ENCODE assay signal across 15 cellular contexts in genomic region chr15:59353994-59354951, GRCh38. TPM values are rescaled to one million over a fixed set of nuclear protein-coding genes. Genes with fewer than 3 reads are reported as not detected.
DNase-seq lines count a peak whose midpoint lies in the region; ATAC-seq, FAIRE-seq and TF ChIP-seq lines count a peak whose summit lies in the region.
"Had no signal": no experiment of that assay in that cellular context is flagged by ENCODE, and none has a peak within 500 bp of the region (broad histone marks: within the 10 kb centered on the region; RNA-seq: fewer than 3 reads in every experiment).

No MANE protein-coding gene starts in this region.

- H3K36me3 ChIP-seq in DOHH2 (ENCODE audit: control insufficient read depth, low read length), result no peaks in the 10 kb centered on the region
- H3K36me3 ChIP-seq in Loucy (ENCODE audit: insufficient read depth, low read length), result no peaks in the 10 kb centered on the region
- H3K36me3 ChIP-seq: BE2C, suprapubic skin had no signal

- peaks cover 60% of the 10 kb centered on the region for H3K4me1 ChIP-seq in DOHH2 (ENCODE audit: control insufficient read depth, low read length)
- peaks cover 15% of the 10 kb centered on the region for H3K4me1 ChIP-seq in Loucy (ENCODE audit: insufficient read depth, low read length, poor library complexity, severe bottlenecking)
- H3K4me1 ChIP-seq: BE2C had no signal

- H3K27me3 ChIP-seq in DOHH2 (ENCODE audit: control insufficient read depth, low read length) (no peaks in the 10 kb centered on the region), Loucy (ENCODE audit: insufficient read depth, low read length, poor library complexity, severe bottlenecking) (no peaks in the 10 kb centered on the region)
- H3K27me3 ChIP-seq: suprapubic skin had no signal

- H3K9ac ChIP-seq in Loucy (ENCODE audit: low read depth, low read length, poor library complexity, severe bottlenecking), result no peak overlapping the region

- H3F3A ChIP-seq in DOHH2 (ENCODE audit: control insufficient read depth, insufficient read depth) (no peaks in the 10 kb centered on the region), Loucy (ENCODE audit: low read depth) (no peaks in the 10 kb centered on the region)

- TF ChIP-seq CTCF in DOHH2 (IDR thresholded peaks at IDR 0.05; ENCODE audit: low read depth, low read length, poor library complexity, severe bottlenecking), result no peak
- no peak for TF ChIP-seq CTCF in Loucy (conservative IDR thresholded peaks at IDR 0.05; ENCODE audit: low read length)

- DNase-seq in T-helper 2 cell treated with Interferon-gamma antibody and Interleukin-4, amounts not matched to agents 5 μg/mL and 100 μg/mL, for 36 hours (ENCODE audit: low spot score), result no peak
- DNase-seq in memory B cell (ENCODE audit: low spot score in 2 of 2) (peak in 1 of 2 donors; percentile 28), frontal cortex (ENCODE audit: low spot score in 2 of 2) (no peak)
- DNase-seq in stimulated activated CD4-positive, alpha-beta T cell treated with anti-CD3 and anti-CD28 coated beads, Interleukin-12 subunit alpha, Interleukin-12 subunit beta, amount 100 ng/mL, for 4 hours, result no peak
- DNase-seq: aorta, BE2C, kidney glomerular epithelial cell had no signal

- no peaks in the 10 kb centered on the region for H3K9me2 ChIP-seq in DOHH2 (replicated peaks; ENCODE audit: control insufficient read depth, low read length)
- no peaks in the 10 kb centered on the region for H3K9me2 ChIP-seq in Loucy (replicated peaks; ENCODE audit: low read depth, low read length)

- peak overlapping the region; percentile 58 for H3K4me3 Mint-ChIP-seq in T-helper 2 cell treated with Interferon-gamma antibody and Interleukin-4, amounts not matched to agents 5 μg/mL and 100 μg/mL, for 36 hours
- peak overlapping the region; percentile 44 for H3K4me3 Mint-ChIP-seq in memory B cell
- H3K4me3 Mint-ChIP-seq: nephron had no signal

- H3K4me3 ChIP-seq in DOHH2 (ENCODE audit: low read length), result peak overlapping the region; percentile 20; the same call in 1 of the 2 replicates
- no peak overlapping the region for H3K4me3 ChIP-seq in Loucy (ENCODE audit: low read length, poor library complexity, severe bottlenecking)
- H3K4me3 ChIP-seq: suprapubic skin had no signal

- no peaks in the 10 kb centered on the region for H3K9me3 ChIP-seq in DOHH2 (ENCODE audit: control insufficient read depth, insufficient read depth, low read length)
- H3K9me3 ChIP-seq in Loucy (ENCODE audit: insufficient read depth, low read depth, low read length), result no peaks in the 10 kb centered on the region
- H3K9me3 ChIP-seq: BE2C, suprapubic skin had no signal

- H3K79me2 ChIP-seq in DOHH2 (ENCODE audit: control insufficient read depth, low read length) (peaks cover 67% of the 10 kb centered on the region), Loucy (ENCODE audit: insufficient read depth, low read length) (no peaks in the 10 kb centered on the region)

- H3K36me3 Mint-ChIP-seq in T-helper 2 cell treated with Interferon-gamma antibody and Interleukin-4, amounts not matched to agents 5 μg/mL and 100 μg/mL, for 36 hours (ENCODE audit: low read depth), result peaks cover 9% of the 10 kb centered on the region
- peaks cover 3% of the 10 kb centered on the region for H3K36me3 Mint-ChIP-seq in memory B cell

- H4K20me1 ChIP-seq in DOHH2 (ENCODE audit: control insufficient read depth, insufficient read depth, low read depth, low read length) (no peaks in the 10 kb centered on the region), Loucy (ENCODE audit: insufficient read depth, low read length, poor library complexity, severe bottlenecking) (no peaks in the 10 kb centered on the region)

- peak overlapping the region; percentile 43 for H3K4me2 ChIP-seq in DOHH2 (ENCODE audit: low read length)
- peak overlapping the region; percentile 32 for H3K4me2 ChIP-seq in Loucy (ENCODE audit: low read depth, low read length, poor library complexity, severe bottlenecking)

- no peaks in the 10 kb centered on the region for H3K9me3 Mint-ChIP-seq in T-helper 2 cell treated with Interferon-gamma antibody and Interleukin-4, amounts not matched to agents 5 μg/mL and 100 μg/mL, for 36 hours
- no peaks in the 10 kb centered on the region for H3K9me3 Mint-ChIP-seq in memory B cell
- H3K9me3 Mint-ChIP-seq: nephron had no signal

- no peak for FAIRE-seq in frontal cortex (lab: Jason Lieb, UNC)
- FAIRE-seq: G401.6 had no signal

- peaks cover 54% of the 10 kb centered on the region for H3K4me1 Mint-ChIP-seq in T-helper 2 cell treated with Interferon-gamma antibody and Interleukin-4, amounts not matched to agents 5 μg/mL and 100 μg/mL, for 36 hours (ENCODE audit: low read depth)
- H3K4me1 Mint-ChIP-seq in memory B cell, result peaks cover 56% of the 10 kb centered on the region

- peak; percentile 84 for ATAC-seq in memory B cell (ENCODE audit: low read depth)
- ATAC-seq in HG03354 (IDR thresholded peaks at IDR 0.05; ENCODE audit: poor library complexity, severe bottlenecking, unreplicated experiment), result no peak
- ATAC-seq in esophagus mucosa, result no peak

- H3K27ac ChIP-seq in DOHH2 (ENCODE audit: low read depth, low read length), result no peak overlapping the region
- H3K27ac ChIP-seq: RWPE1, suprapubic skin had no signal

- no peak overlapping the region for H2AFZ ChIP-seq in Loucy (ENCODE audit: low read length)

- H3K27ac Mint-ChIP-seq in T-helper 2 cell treated with Interferon-gamma antibody and Interleukin-4, amounts not matched to agents 5 μg/mL and 100 μg/mL, for 36 hours, result peak overlapping the region; percentile 84
- peak overlapping the region; percentile 88 for H3K27ac Mint-ChIP-seq in memory B cell
- H3K27ac Mint-ChIP-seq: nephron had no signal

- H3K27me3 Mint-ChIP-seq in T-helper 2 cell treated with Interferon-gamma antibody and Interleukin-4, amounts not matched to agents 5 μg/mL and 100 μg/mL, for 36 hours (ENCODE audit: low read depth), result peaks cover 34% of the 10 kb centered on the region
- no peaks in the 10 kb centered on the region for H3K27me3 Mint-ChIP-seq in memory B cell

RNA-seq across cellular contexts. Expression of gene MYO1E, which starts 18.4 kb away (rescaled TPM):
- total RNA-seq in esophagus mucosa (117 TPM), frontal cortex (11.8 TPM)
